In the genomic region with DNA sequence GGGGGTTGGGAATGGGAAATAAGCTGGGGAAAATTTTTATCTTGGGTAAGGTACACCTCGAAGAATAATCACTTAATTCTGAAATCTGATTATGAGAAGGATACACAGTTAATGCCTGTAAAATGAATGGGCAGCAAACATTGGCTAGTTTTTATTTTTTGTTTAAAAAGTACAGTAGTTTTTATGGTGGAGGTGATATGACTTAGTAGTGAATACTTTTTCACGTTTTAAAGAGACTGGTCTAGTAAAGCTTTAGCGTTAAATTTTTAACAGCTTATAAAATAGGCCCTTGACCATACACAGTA, we compare ENCODE assay signal across 9 cellular contexts. TPM values are rescaled to one million over a fixed set of nuclear protein-coding genes. Genes with fewer than 3 reads are reported as not detected.
DNase-seq lines count a peak whose midpoint lies in the region; ATAC-seq and TF ChIP-seq lines count a peak whose summit lies in the region.
"Had no signal": no experiment of that assay in that cellular context is flagged by ENCODE, and none has a peak within 500 bp of the region (broad histone marks: within the 10 kb centered on the region; RNA-seq: fewer than 3 reads in every experiment).

No MANE protein-coding gene starts in this region.

- peak overlapping the region; percentile 91 to 100 (median 94) for H3K4me3 ChIP-seq in BLaER1 treated with 17β-estradiol and CSF1 and Interleukin-3, amounts not matched to agents 10 nM and 100 nM
- H3K4me3 ChIP-seq in PC-3 (ENCODE audit: low read length) = peak overlapping the region; percentile 84
- H3K4me3 ChIP-seq in endocrine pancreas (ENCODE audit: control insufficient read depth, insufficient read depth, low read length) = peak overlapping the region; percentile 67
- H3K4me3 ChIP-seq in neuron (ENCODE audit: low read length) = peak overlapping the region; percentile 79

- peaks cover 6% of the 10 kb centered on the region for H3F3A ChIP-seq in PC-3 (ENCODE audit: low read length, unreplicated experiment)

- H3K4me1 ChIP-seq in BLaER1 treated with 17β-estradiol and CSF1 and Interleukin-3, amounts not matched to agents 10 nM and 100 nM = peaks cover 24 to 53% (median 40%) of the 10 kb centered on the region in 10 experiments
- H3K4me1 ChIP-seq in PC-3 (ENCODE audit: insufficient read depth, low read length) = peaks cover 46% of the 10 kb centered on the region
- H3K4me1 ChIP-seq in endocrine pancreas (ENCODE audit: control insufficient read depth, insufficient read depth, low read length) = peaks cover 13% of the 10 kb centered on the region
- peaks cover 8% of the 10 kb centered on the region for H3K4me1 ChIP-seq in neuron (ENCODE audit: insufficient read depth, low read length)

- no peaks in the 10 kb centered on the region for H3K27me3 ChIP-seq in BLaER1 treated with 17β-estradiol and CSF1 and Interleukin-3, amounts not matched to agents 10 nM and 100 nM
- H3K27me3 ChIP-seq in PC-3 (ENCODE audit: low read length) = no peaks in the 10 kb centered on the region
- no peaks in the 10 kb centered on the region for H3K27me3 ChIP-seq in endocrine pancreas (ENCODE audit: control insufficient read depth, insufficient read depth, low read length)
- H3K27me3 ChIP-seq in neuron (ENCODE audit: insufficient read depth, low read length) = no peaks in the 10 kb centered on the region

- CTCF ChIA-PET in PC-3 (lab: Charles Lee) = interaction anchor here (0.5 to 0.9 kb wide), 3 partner anchors 80 to 113 kb away, joined by 3 read pairs; no protein-coding TSS in a partner anchor

- no peak for TF ChIP-seq CTCF in PC-3 (conservative IDR thresholded peaks at IDR 0.05; ENCODE audit: low read depth, low read length)

- H3K9me2 ChIP-seq in PC-3 (replicated peaks; ENCODE audit: low read length) = no peaks in the 10 kb centered on the region

- intact Hi-C loops in PC-3 (cut with micrococcal nuclease) = loop anchor here (1.0 to 5.0 kb wide), 4 partner anchors 62 to 128 kb away; no protein-coding TSS in a partner anchor

- peak overlapping the region; percentile 12 to 99 (median 96); a peak in 21 of 22 replicates for H3K27ac ChIP-seq in BLaER1 treated with 17β-estradiol and CSF1 and Interleukin-3, amounts not matched to agents 10 nM and 100 nM
- peak overlapping the region; percentile 93 for H3K27ac ChIP-seq in PC-3 (ENCODE audit: low read length)

- peak overlapping the region; percentile 91 to 99 (median 97) for H3K9ac ChIP-seq in BLaER1 treated with 17β-estradiol and CSF1 and Interleukin-3, amounts not matched to agents 10 nM and 100 nM
- H3K9ac ChIP-seq in PC-3 (ENCODE audit: low read length) = peak overlapping the region; percentile 94
- H3K9ac ChIP-seq in endocrine pancreas (ENCODE audit: control insufficient read depth, insufficient read depth, low read length) = peak overlapping the region; percentile 15

- ATAC-seq in PC-3 (no peak), GM21390 (IDR thresholded peaks at IDR 0.05; ENCODE audit: unreplicated experiment) (no peak), HG03521 (IDR thresholded peaks at IDR 0.05; ENCODE audit: unreplicated experiment) (no peak)

- BruUV-seq in PC-3 (replicated peaks; lab: Mats Ljungman, UMichigan) = TSS peak; percentile 25

- POLR2A ChIA-PET in PC-3 (lab: Charles Lee; ENCODE audit: unreplicated experiment) = interaction anchor here (0.5 to 0.7 kb wide), 3 partner anchors 73 to 136 kb away, joined by 4 to 5 read pairs (median 4); no protein-coding TSS in a partner anchor

- peak overlapping the region; percentile 66 to 98 (median 92) for H3K4me2 ChIP-seq in BLaER1 treated with 17β-estradiol and CSF1 and Interleukin-3, amounts not matched to agents 10 nM and 100 nM
- H3K4me2 ChIP-seq in PC-3 (ENCODE audit: low read length) = peak overlapping the region; percentile 97

- DNase-seq in PC-3 (no peak), NCI-H2107 treated with DMSO at 0.1 percent for 48 hours (lab: John Stamatoyannopoulos, UW; ENCODE audit: unreplicated experiment) (no peak), GOT3 (lab: John Stamatoyannopoulos, UW) (no peak)
- DNase-seq: NCI-H446 treated with DMSO at 0.1 percent for 48 hours had no signal

- H4K20me1 ChIP-seq in BLaER1 treated with 17β-estradiol and CSF1 and Interleukin-3, amounts not matched to agents 10 nM and 100 nM = peaks cover 38 to 53% (median 48%) of the 10 kb centered on the region in 11 experiments
- peaks cover 34% of the 10 kb centered on the region for H4K20me1 ChIP-seq in PC-3 (ENCODE audit: low read length)

- no peak overlapping the region for H2AFZ ChIP-seq in PC-3 (ENCODE audit: low read length)
- H2AFZ ChIP-seq in neuron (ENCODE audit: low read depth, low read length) = no peak overlapping the region

- peaks cover 0 to 16% (median 10%) of the 10 kb centered on the region in 11 experiments; a peak in 10 of 22 replicates for H3K9me3 ChIP-seq in BLaER1 treated with 17β-estradiol and CSF1 and Interleukin-3, amounts not matched to agents 10 nM and 100 nM (replicated peaks in 1 of 11)
- H3K9me3 ChIP-seq in PC-3 (ENCODE audit: low read length) = no peaks in the 10 kb centered on the region
- H3K9me3 ChIP-seq in endocrine pancreas (ENCODE audit: control insufficient read depth, low read length) = no peaks in the 10 kb centered on the region
- H3K9me3 ChIP-seq in neuron (ENCODE audit: low read length) = peaks cover 3% of the 10 kb centered on the region

- H3K36me3 ChIP-seq in BLaER1 treated with 17β-estradiol and CSF1 and Interleukin-3, amounts not matched to agents 10 nM and 100 nM = peaks cover 0 to 23% (median 5%) of the 10 kb centered on the region in 11 experiments; a peak in 9 of 22 replicates
- H3K36me3 ChIP-seq in PC-3 (ENCODE audit: low read depth, low read length) = peaks cover 10% of the 10 kb centered on the region
- H3K36me3 ChIP-seq in endocrine pancreas (ENCODE audit: control insufficient read depth, insufficient read depth, low read length) = no peaks in the 10 kb centered on the region
- H3K36me3 ChIP-seq in neuron (ENCODE audit: insufficient read depth, low read length) = peaks cover 4% of the 10 kb centered on the region

- H3K79me2 ChIP-seq in PC-3 (ENCODE audit: low read length) = peaks cover 64% of the 10 kb centered on the region

RNA-seq across cellular contexts. Expression of gene PTPN12, which starts 1.8 kb away (rescaled TPM):
- total RNA-seq in PC-3 (2014; rRNA removed) = 26.2 and 34.3 TPM in 2 replicates

Comparison
In these comparisons a context has a peak if more than half of its experiments do, and no peak if none do; other contexts are left out.
1. H3K9ac ChIP-seq: peak in every context shown above with its lines; median percentile 97 in BLaER1 treated with 17β-estradiol and CSF1 and Interleukin-3, amounts not matched to agents 10 nM and 100 nM; 94 in PC-3; 15 in endocrine pancreas.